In genomic region chr9:84852902-84853301, GRCh38 we compare ENCODE assay signal across 16 cellular contexts.
DNase-seq lines count a peak whose midpoint lies in the region; ATAC-seq, FAIRE-seq and TF ChIP-seq lines count a peak whose summit lies in the region.
"Had no signal": no experiment of that assay in that cellular context is flagged by ENCODE, and none has a peak within 500 bp of the region (broad histone marks: within the 10 kb centered on the region; RNA-seq: fewer than 3 reads in every experiment).

No MANE protein-coding gene starts in this region.

- H3K9me3 ChIP-seq in left ventricle myocardium inferior (replicated peaks) (no peaks in the 10 kb centered on the region), right atrium auricular region (no peaks in the 10 kb centered on the region), ectodermal cell (ENCODE audit: control insufficient read depth, low read length) (no peaks in the 10 kb centered on the region), tibial artery (no peaks in the 10 kb centered on the region)

- peak overlapping the region; percentile 50 for H3K27ac ChIP-seq in left ventricle myocardium inferior (replicated peaks)
- peak overlapping the region in 1 of 2 donors; percentile 35 for H3K27ac ChIP-seq in right atrium auricular region
- peak overlapping the region; percentile 40 for H3K27ac ChIP-seq in ectodermal cell (ENCODE audit: insufficient read depth, low read depth, low read length, poor library complexity, severe bottlenecking)
- peak overlapping the region; percentile 57 to 67 for H3K27ac ChIP-seq in tibial artery
- H3K27ac ChIP-seq: PC-9 had no signal

- POLR2A ChIA-PET in T-cell (lab: Charles Lee): no interaction called here

- ATAC-seq in T-cell (replicated peaks in 1 of 4): no peak

- no peaks in the 10 kb centered on the region for H3K36me3 Mint-ChIP-seq in T-cell
- H3K36me3 Mint-ChIP-seq: CD14-positive monocyte had no signal

- 76 to 92% methylated on average over 1 of the region's 1 CpG for WGBS in ectodermal cell, 2 experiments

- H3K4me3 ChIP-seq in left ventricle myocardium inferior (no peak overlapping the region), right atrium auricular region (no peak overlapping the region), ectodermal cell (ENCODE audit: insufficient read depth, low read depth, low read length) (no peak overlapping the region), tibial artery (no peak overlapping the region)
- H3K4me3 ChIP-seq: PC-9 had no signal

- DNase-seq in left ventricle myocardium inferior (no peak), right atrium auricular region (ENCODE audit: low spot score) (no peak), myocyte (ENCODE audit: low read depth) (peak; percentile 44), tibial artery (no peak), A172 (ENCODE audit: low spot score) (no peak), T-cell (no peak), H54 (ENCODE audit: insufficient read length, low spot score) (no peak)
- DNase-seq: MV-4-11, NCI-H1436 treated with DMSO at 0.1 percent for 48 hours, NCI-H2107, NCI-H345, NCI-H526 treated with DMSO at 0.1 percent for 48 hours, PC-9 had no signal

- H3K4me1 ChIP-seq in left ventricle myocardium inferior: peaks cover 31% of the 10 kb centered on the region
- peaks cover 0 to 30% of the 10 kb centered on the region in 2 donors for H3K4me1 ChIP-seq in right atrium auricular region
- H3K4me1 ChIP-seq in ectodermal cell (ENCODE audit: control insufficient read depth, insufficient read depth, low read length): peaks cover 38% of the 10 kb centered on the region
- H3K4me1 ChIP-seq in tibial artery: peaks cover 0 to 58% (median 47%) of the 10 kb centered on the region in 4 donors

- H3K27me3 ChIP-seq in left ventricle myocardium inferior (ENCODE audit: low read depth) (no peaks in the 10 kb centered on the region), right atrium auricular region (no peaks in the 10 kb centered on the region), ectodermal cell (ENCODE audit: control insufficient read depth, insufficient read depth, low read length, poor library complexity, severe bottlenecking) (no peaks in the 10 kb centered on the region), tibial artery (no peaks in the 10 kb centered on the region)

- no peak overlapping the region for H3K4me3 Mint-ChIP-seq in T-cell
- H3K4me3 Mint-ChIP-seq: CD14-positive monocyte, IgD-negative memory B cell had no signal

- H3K36me3 ChIP-seq in left ventricle myocardium inferior: no peaks in the 10 kb centered on the region
- no peaks in the 10 kb centered on the region for H3K36me3 ChIP-seq in right atrium auricular region
- no peaks in the 10 kb centered on the region for H3K36me3 ChIP-seq in ectodermal cell (ENCODE audit: control insufficient read depth, insufficient read depth, low read length)
- no peaks in the 10 kb centered on the region for H3K36me3 ChIP-seq in tibial artery

- no peaks in the 10 kb centered on the region for H3K9me3 Mint-ChIP-seq in T-cell

- intact Hi-C loops in left ventricle myocardium inferior (cut with micrococcal nuclease) (no loop called here), tibial artery (cut with DNase I; ENCODE audit: low total_unique reads) (no loop called here)

- no peak overlapping the region for H3K27ac Mint-ChIP-seq in T-cell
- H3K27ac Mint-ChIP-seq: CD14-positive monocyte, IgD-negative memory B cell had no signal

- CTCF ChIA-PET in T-cell (lab: Charles Lee): no interaction called here

- no peaks in the 10 kb centered on the region for H3K4me1 Mint-ChIP-seq in T-cell
- H3K4me1 Mint-ChIP-seq: CD14-positive monocyte, IgD-negative memory B cell had no signal

- TF ChIP-seq POLR2A in H54 (IDR thresholded peaks at IDR 0.05; ENCODE audit: low read depth, low read length): no peak

- TF ChIP-seq CTCF in left ventricle myocardium inferior (IDR thresholded peaks at IDR 0.05; ENCODE audit: borderline replicate concordance) (no peak), right atrium auricular region (IDR thresholded peaks at IDR 0.05) (no peak), tibial artery (IDR thresholded peaks at IDR 0.05) (no peak)

- H3K27me3 Mint-ChIP-seq in T-cell: peaks cover 3 to 6% of the 10 kb centered on the region in 2 donors
- H3K27me3 Mint-ChIP-seq: IgD-negative memory B cell had no signal

- no peak for FAIRE-seq in H54 (lab: Jason Lieb, UNC)
